In genomic region chr13:34512811-34513210, GRCh38 we compare ENCODE assay signal across 29 cellular contexts.
"Had no signal": no experiment of that assay in that cellular context is flagged by ENCODE, and none has a peak within 500 bp of the region (broad histone marks: within the 10 kb centered on the region; RNA-seq: fewer than 3 reads in every experiment).

No MANE protein-coding gene starts in this region.

- H3K4me3 Mint-ChIP-seq: naive thymus-derived CD4-positive, alpha-beta T cell; natural killer cell; nephron; neural progenitor cell; stimulated activated effector memory CD8-positive, alpha-beta T cell treated with anti-CD3 and anti-CD28 coated beads, Interleukin-12 subunit alpha, Interleukin-12 subunit beta, amount 100 ng/mL, for 72 hours; stimulated activated naive CD8-positive, alpha-beta T cell treated with anti-CD3 and anti-CD28 coated beads, Interleukin-15, amount 100 ng/mL, for 72 hours; type B pancreatic cell had no signal

- DNase-seq: naive thymus-derived CD4-positive, alpha-beta T cell; natural killer cell; occipital lobe; ovary; posterior cingulate gyrus; psoas muscle; right cardiac atrium; stimulated activated CD4-positive, alpha-beta T cell treated with anti-CD3 and anti-CD28 coated beads, Interleukin-15, amount 100 ng/mL, for 24 hours; stimulated activated CD4-positive, alpha-beta T cell treated with anti-CD3 and anti-CD28 coated beads, Interleukin-2, amount 100 ng/mL, for 24 hours; stimulated activated CD4-positive, alpha-beta T cell treated with anti-CD3 and anti-CD28 coated beads, Interleukin-2, amount 100 ng/mL, for 48 hours; stimulated activated CD4-positive, alpha-beta T cell treated with anti-CD3 and anti-CD28 coated beads, Interleukin-4, amount 100 ng/mL, for 24 hours; stimulated activated naive CD4-positive, alpha-beta T cell; stimulated activated naive CD8-positive, alpha-beta T cell treated with anti-CD3 and anti-CD28 coated beads, Interleukin-15, amount 100 ng/mL, for 72 hours; stimulated activated naive CD8-positive, alpha-beta T cell treated with anti-CD3 and anti-CD28 coated beads, Interleukin-15, Interleukin-2, amounts not matched to agents 100 U/mL and 50 U/mL, for 24 hours; substantia nigra; testis; tibial artery; transverse colon; upper lobe of right lung; uterus had no signal

- H3K36me3 ChIP-seq: neural progenitor cell, ovary, suprapubic skin, tibial artery, transverse colon, upper lobe of right lung, uterus had no signal

- H3K27me3 Mint-ChIP-seq: naive thymus-derived CD4-positive, alpha-beta T cell; progenitor cell of endocrine pancreas; stimulated activated naive CD8-positive, alpha-beta T cell treated with anti-CD3 and anti-CD28 coated beads, Interleukin-15, amount 100 ng/mL, for 72 hours; type B pancreatic cell had no signal

- H3K27me3 ChIP-seq: neural progenitor cell, ovary, suprapubic skin, testis, tibial artery, transverse colon, upper lobe of right lung, uterus had no signal

- H3K4me1 Mint-ChIP-seq: naive thymus-derived CD4-positive, alpha-beta T cell; natural killer cell; nephron; neural progenitor cell; stimulated activated effector memory CD8-positive, alpha-beta T cell treated with anti-CD3 and anti-CD28 coated beads, Interleukin-12 subunit alpha, Interleukin-12 subunit beta, amount 100 ng/mL, for 72 hours; stimulated activated naive CD8-positive, alpha-beta T cell treated with anti-CD3 and anti-CD28 coated beads, Interleukin-15, amount 100 ng/mL, for 72 hours had no signal

- H3K9me3 Mint-ChIP-seq: nephron, neural progenitor cell had no signal

- H3K9ac ChIP-seq: neural progenitor cell, parathyroid adenoma had no signal

- H2AFZ ChIP-seq: neural progenitor cell, parathyroid adenoma had no signal

- H3K79me2 ChIP-seq: parathyroid adenoma had no signal

- H3K4me3 ChIP-seq: neural progenitor cell, ovary, psoas muscle, skin epidermis, suprapubic skin, testis, tibial artery, transverse colon, upper lobe of right lung, uterus had no signal

- H3K4me1 ChIP-seq: neural progenitor cell, parathyroid adenoma, psoas muscle, suprapubic skin, testis, tibial artery, transverse colon, upper lobe of right lung, uterus had no signal

- H3K27ac Mint-ChIP-seq: naive thymus-derived CD4-positive, alpha-beta T cell; natural killer cell; nephron; neural progenitor cell; progenitor cell of endocrine pancreas; stimulated activated effector memory CD8-positive, alpha-beta T cell treated with anti-CD3 and anti-CD28 coated beads, Interleukin-12 subunit alpha, Interleukin-12 subunit beta, amount 100 ng/mL, for 72 hours; stimulated activated naive CD8-positive, alpha-beta T cell treated with anti-CD3 and anti-CD28 coated beads, Interleukin-15, amount 100 ng/mL, for 72 hours; type B pancreatic cell had no signal

- ATAC-seq: naive thymus-derived CD4-positive, alpha-beta T cell; natural killer cell; psoas muscle; right cardiac atrium; sciatic nerve; stimulated activated effector memory CD8-positive, alpha-beta T cell treated with anti-CD3 and anti-CD28 coated beads, Interleukin-12 subunit alpha, Interleukin-12 subunit beta, amount 100 ng/mL, for 72 hours; stimulated activated naive CD8-positive, alpha-beta T cell treated with anti-CD3 and anti-CD28 coated beads, Interleukin-15, amount 100 ng/mL, for 72 hours; stimulated activated naive CD8-positive, alpha-beta T cell treated with anti-CD3 and anti-CD28 coated beads, Interleukin-15, Interleukin-2, amounts not matched to agents 100 U/mL and 50 U/mL, for 24 hours; upper lobe of right lung had no signal

- H3K27ac ChIP-seq: neural progenitor cell, ovary, parathyroid adenoma, psoas muscle, skin epidermis, suprapubic skin, testis, tibial artery, transverse colon, upper lobe of right lung, uterus had no signal

- H3K4me2 ChIP-seq: neural progenitor cell had no signal

- H3K9me3 ChIP-seq: ovary, psoas muscle, suprapubic skin, testis, tibial artery, transverse colon, upper lobe of right lung, uterus had no signal

- H3K36me3 Mint-ChIP-seq: neural progenitor cell; stimulated activated effector memory CD8-positive, alpha-beta T cell treated with anti-CD3 and anti-CD28 coated beads, Interleukin-12 subunit alpha, Interleukin-12 subunit beta, amount 100 ng/mL, for 72 hours; type B pancreatic cell had no signal
